1 cellular context compared by ENCODE assay signal in genomic region chr17:41650794-41651624, GRCh38.
TF ChIP-seq lines count a peak whose summit lies in the region.

No MANE protein-coding gene starts in this region.

TF ChIP-seq in HCT116, 20 proteins besides CTCF, POLR2A, EP300 and RAD21 (continued from another document):
- TF ChIP-seq POLR2AphosphoS5 (IDR thresholded peaks at IDR 0.05; ENCODE audit: low read depth, low read length), result no peak
- TF ChIP-seq SIN3A (IDR thresholded peaks at IDR 0.05; ENCODE audit: low read depth), result no peak
- TF ChIP-seq SRF (IDR thresholded peaks at IDR 0.05; ENCODE audit: low read depth), result no peak
- TF ChIP-seq ELF1 (IDR thresholded peaks at IDR 0.05; ENCODE audit: borderline replicate concordance, low read depth), result no peak
- TF ChIP-seq YY1 (IDR thresholded peaks at IDR 0.05; ENCODE audit: extremely low read depth, insufficient replicate concordance, low read depth, low read length), result no peak
- no peak for TF ChIP-seq TCF7L2 (IDR thresholded peaks at IDR 0.05; ENCODE audit: borderline replicate concordance, extremely low read depth, insufficient read depth, insufficient read length)
- TF ChIP-seq ATF3 (IDR thresholded peaks at IDR 0.05), result no peak
TF ChIP-seq in HCT116: peak in this region for 0.
